17 cellular contexts compared by ENCODE assay signal in genomic region chr22:44049369-44050231, GRCh38. TPM values are rescaled to one million over a fixed set of nuclear protein-coding genes. Genes with fewer than 3 reads are reported as not detected.
DNase-seq lines count a peak whose midpoint lies in the region; ATAC-seq and TF ChIP-seq lines count a peak whose summit lies in the region.
"Had no signal": no experiment of that assay in that cellular context is flagged by ENCODE, and none has a peak within 500 bp of the region (broad histone marks: within the 10 kb centered on the region; RNA-seq: fewer than 3 reads in every experiment).

No MANE protein-coding gene starts in this region.

- WGBS in heart right ventricle, 2 donors, result 68 to 74% methylated on average over 24 of the region's 24 CpGs

- DNase-seq in heart right ventricle (no peak), cardiac septum (ENCODE audit: low spot score) (no peak), naive B cell (no peak), H4 (ENCODE audit: low spot score) (no peak), breast epithelium (ENCODE audit: low spot score in 2 of 2) (no peak)
- DNase-seq in activated T-helper 2 cell treated with anti-CD3 and anti-CD28 coated beads, Interferon-gamma antibody, Interleukin-2, Interleukin-4, amounts not matched to agents 10 μg/mL and 5 μg/mL and 100 μg/mL, durations not matched to agents 14 hours and 24 hours and 36 hours (ENCODE audit: low spot score), result no peak
- no peak for DNase-seq in stimulated activated naive CD8-positive, alpha-beta T cell treated with anti-CD3 and anti-CD28 coated beads, Interleukin-15, amount 100 ng/mL, for 72 hours
- DNase-seq in activated CD4-positive, alpha-beta T cell treated with anti-CD3 and anti-CD28 coated beads for 4 hours, result no peak
- DNase-seq: NCI-H1417; NCI-H526; pancreas; SHP77 treated with DMSO at 0.1 percent for 48 hours; stimulated activated CD4-positive, alpha-beta T cell treated with anti-CD3 and anti-CD28 coated beads, Interleukin-2, amount 100 ng/mL, for 24 hours had no signal

- H3K27ac ChIP-seq in heart right ventricle (peak overlapping the region in 6 of 10 donors; percentile 19 to 64 (median 33)), breast epithelium (no peak overlapping the region)
- H3K27ac ChIP-seq: hepatocyte, pancreas had no signal

- H3K36me3 ChIP-seq in heart right ventricle, result peaks cover 0 to 12% (median 0%) of the 10 kb centered on the region in 9 donors
- no peaks in the 10 kb centered on the region for H3K36me3 ChIP-seq in breast epithelium
- H3K36me3 ChIP-seq: pancreas had no signal

- peak in 3 of 8 donors; percentile 15 to 27 (median 19) for ATAC-seq in heart right ventricle
- peak; percentile 71 to 76 for ATAC-seq in naive B cell (ENCODE audit: low read depth in 2 of 2)
- ATAC-seq in stimulated activated naive CD8-positive, alpha-beta T cell treated with anti-CD3 and anti-CD28 coated beads, Interleukin-15, amount 100 ng/mL, for 72 hours, result no peak
- ATAC-seq: left lobe of liver, pancreas, WTC11 had no signal

- H3K27me3 ChIP-seq in heart right ventricle (no peaks in the 10 kb centered on the region), breast epithelium (no peaks in the 10 kb centered on the region)
- H3K27me3 ChIP-seq: hepatocyte, pancreas had no signal

- H3K4me3 Mint-ChIP-seq in activated T-helper 2 cell treated with anti-CD3 and anti-CD28 coated beads, Interferon-gamma antibody, Interleukin-2, Interleukin-4, amounts not matched to agents 10 μg/mL and 5 μg/mL and 100 μg/mL, durations not matched to agents 14 hours and 24 hours and 36 hours (ENCODE audit: low read depth), result no peak overlapping the region
- peak overlapping the region in 6 of 8 donors; percentile 24 to 77 (median 68) for H3K4me3 Mint-ChIP-seq in naive B cell
- H3K4me3 Mint-ChIP-seq in stimulated activated naive CD8-positive, alpha-beta T cell treated with anti-CD3 and anti-CD28 coated beads, Interleukin-15, amount 100 ng/mL, for 72 hours, result no peak overlapping the region
- H3K4me3 Mint-ChIP-seq: WTC11 had no signal

- H3K4me1 Mint-ChIP-seq in activated T-helper 2 cell treated with anti-CD3 and anti-CD28 coated beads, Interferon-gamma antibody, Interleukin-2, Interleukin-4, amounts not matched to agents 10 μg/mL and 5 μg/mL and 100 μg/mL, durations not matched to agents 14 hours and 24 hours and 36 hours (ENCODE audit: low read depth), result peaks cover 40% of the 10 kb centered on the region
- peaks cover 51 to 76% (median 71%) of the 10 kb centered on the region in 3 donors for H3K4me1 Mint-ChIP-seq in naive B cell
- H3K4me1 Mint-ChIP-seq in stimulated activated naive CD8-positive, alpha-beta T cell treated with anti-CD3 and anti-CD28 coated beads, Interleukin-15, amount 100 ng/mL, for 72 hours, result peaks cover 41% of the 10 kb centered on the region

- no peaks in the 10 kb centered on the region for H3K9me3 Mint-ChIP-seq in activated T-helper 2 cell treated with anti-CD3 and anti-CD28 coated beads, Interferon-gamma antibody, Interleukin-2, Interleukin-4, amounts not matched to agents 10 μg/mL and 5 μg/mL and 100 μg/mL, durations not matched to agents 14 hours and 24 hours and 36 hours
- H3K9me3 Mint-ChIP-seq in naive B cell, result no peaks in the 10 kb centered on the region
- H3K9me3 Mint-ChIP-seq in stimulated activated naive CD8-positive, alpha-beta T cell treated with anti-CD3 and anti-CD28 coated beads, Interleukin-15, amount 100 ng/mL, for 72 hours, result no peaks in the 10 kb centered on the region
- H3K9me3 Mint-ChIP-seq: activated T-helper 1 cell treated with anti-CD3 and anti-CD28 coated beads, Interleukin-12 subunit alpha, Interleukin-12 subunit beta, Interleukin-2, Interleukin-4 antibody, amounts not matched to agents 30 ng/mL and 10 ng/mL and 1 ng/mL, durations not matched to agents 14 hours and 24 hours and 36 hours; WTC11 had no signal

- H3K9me3 ChIP-seq in heart right ventricle, result peaks cover 0 to 5% (median 0%) of the 10 kb centered on the region in 11 donors
- no peaks in the 10 kb centered on the region for H3K9me3 ChIP-seq in breast epithelium
- H3K9me3 ChIP-seq: pancreas had no signal

- H3K27me3 Mint-ChIP-seq in activated T-helper 2 cell treated with anti-CD3 and anti-CD28 coated beads, Interferon-gamma antibody, Interleukin-2, Interleukin-4, amounts not matched to agents 10 μg/mL and 5 μg/mL and 100 μg/mL, durations not matched to agents 14 hours and 24 hours and 36 hours (ENCODE audit: low read depth), result no peaks in the 10 kb centered on the region
- peaks cover 0 to 11% (median 0%) of the 10 kb centered on the region in 3 donors for H3K27me3 Mint-ChIP-seq in naive B cell
- H3K27me3 Mint-ChIP-seq in stimulated activated naive CD8-positive, alpha-beta T cell treated with anti-CD3 and anti-CD28 coated beads, Interleukin-15, amount 100 ng/mL, for 72 hours, result peaks cover 29% of the 10 kb centered on the region

- intact Hi-C loops in heart right ventricle (cut with DNase I) (no loop called here), cardiac septum (cut with DNase I) (no loop called here), breast epithelium (cut with DNase I; ENCODE audit: low total_unique reads) (no loop called here)
- intact Hi-C loops in activated T-helper 2 cell treated with anti-CD3 and anti-CD28 coated beads, Interferon-gamma antibody, Interleukin-2, Interleukin-4, amounts not matched to agents 10 μg/mL and 5 μg/mL and 100 μg/mL, durations not matched to agents 14 hours and 24 hours and 36 hours (cut with micrococcal nuclease), result no loop called here

- TF ChIP-seq CTCF in heart right ventricle (IDR thresholded peaks at IDR 0.05), result no peak
- TF ChIP-seq CTCF in breast epithelium (IDR thresholded peaks at IDR 0.05), result no peak

- TF ChIP-seq POLR2A in breast epithelium (IDR thresholded peaks at IDR 0.05), result no peak

- H3K27ac Mint-ChIP-seq in activated T-helper 2 cell treated with anti-CD3 and anti-CD28 coated beads, Interferon-gamma antibody, Interleukin-2, Interleukin-4, amounts not matched to agents 10 μg/mL and 5 μg/mL and 100 μg/mL, durations not matched to agents 14 hours and 24 hours and 36 hours, result peak overlapping the region; percentile 38
- peak overlapping the region; percentile 43 to 94 (median 76) for H3K27ac Mint-ChIP-seq in naive B cell
- H3K27ac Mint-ChIP-seq in stimulated activated naive CD8-positive, alpha-beta T cell treated with anti-CD3 and anti-CD28 coated beads, Interleukin-15, amount 100 ng/mL, for 72 hours, result peak overlapping the region in 1 of 2 donors; percentile 48
- H3K27ac Mint-ChIP-seq: activated T-helper 1 cell treated with anti-CD3 and anti-CD28 coated beads, Interleukin-12 subunit alpha, Interleukin-12 subunit beta, Interleukin-2, Interleukin-4 antibody, amounts not matched to agents 30 ng/mL and 10 ng/mL and 1 ng/mL, durations not matched to agents 14 hours and 24 hours and 36 hours; WTC11 had no signal

- H3K4me1 ChIP-seq in heart right ventricle, result peaks cover 3 to 69% (median 50%) of the 10 kb centered on the region in 9 donors
- no peaks in the 10 kb centered on the region for H3K4me1 ChIP-seq in breast epithelium
- H3K4me1 ChIP-seq: pancreas had no signal

- no peak overlapping the region for H3K4me3 ChIP-seq in heart right ventricle
- no peak overlapping the region for H3K4me3 ChIP-seq in breast epithelium
- H3K4me3 ChIP-seq: hepatocyte, pancreas had no signal

- peaks cover 11% of the 10 kb centered on the region for H3K36me3 Mint-ChIP-seq in activated T-helper 2 cell treated with anti-CD3 and anti-CD28 coated beads, Interferon-gamma antibody, Interleukin-2, Interleukin-4, amounts not matched to agents 10 μg/mL and 5 μg/mL and 100 μg/mL, durations not matched to agents 14 hours and 24 hours and 36 hours (ENCODE audit: low read depth)
- H3K36me3 Mint-ChIP-seq in naive B cell, result peaks cover 0 to 6% of the 10 kb centered on the region in 2 donors
- H3K36me3 Mint-ChIP-seq: WTC11 had no signal

RNA-seq across cellular contexts. Expression of gene PARVB, which starts 25.5 kb away (rescaled TPM):
- total RNA-seq in heart right ventricle (100 to 1,000 TPM in 4 of 10 donors, 10 to 100 TPM in 6; 53.9 to 201 (median 92.3) TPM), cardiac septum (98.1 TPM), breast epithelium (10 to 100 TPM; 12.3 to 57.6 (median 21.6) TPM)
- polyA plus RNA-seq in heart right ventricle (10 to 100 TPM; 46.7 to 69.9 TPM), naive B cell (ENCODE audit: low read depth in 6 of 6) (10 to 100 TPM; 18.6 to 30.0 (median 21.3) TPM)
- total RNA-seq in activated T-helper 2 cell treated with anti-CD3 and anti-CD28 coated beads, Interferon-gamma antibody, Interleukin-2, Interleukin-4, amounts not matched to agents 10 μg/mL and 5 μg/mL and 100 μg/mL, durations not matched to agents 14 hours and 24 hours and 36 hours, result 122 and 123 TPM in 2 replicates
- total RNA-seq in H4 (2014; rRNA removed; shearing (Covaris generic)), result 28.3 and 32.7 TPM in 2 replicates

Comparison
In these comparisons a context has a peak if more than half of its experiments do, and no peak if none do; other contexts are left out.
1. H3K27ac ChIP-seq: peak in heart right ventricle (6 of 10); none in breast epithelium (0 of 2).
2. H3K4me3 Mint-ChIP-seq: peak in naive B cell (6 of 8); none in activated T-helper 2 cell treated with anti-CD3 and anti-CD28 coated beads, Interferon-gamma antibody, Interleukin-2, Interleukin-4, amounts not matched to agents 10 μg/mL and 5 μg/mL and 100 μg/mL, durations not matched to agents 14 hours and 24 hours and 36 hours (single experiment) and stimulated activated naive CD8-positive, alpha-beta T cell treated with anti-CD3 and anti-CD28 coated beads, Interleukin-15, amount 100 ng/mL, for 72 hours (0 of 2).